In genomic region chr12:111984820-111985219, GRCh38 we compare ENCODE assay signal across 16 cellular contexts.
DNase-seq lines count a peak whose midpoint lies in the region; ATAC-seq and FAIRE-seq lines count a peak whose summit lies in the region.
"Had no signal": no experiment of that assay in that cellular context is flagged by ENCODE, and none has a peak within 500 bp of the region (broad histone marks: within the 10 kb centered on the region; RNA-seq: fewer than 3 reads in every experiment).

No MANE protein-coding gene starts in this region.

- FAIRE-seq in TTC549 (lab: Jason Lieb, UNC) (peak; percentile 3), islet of Langerhans (lab: Jason Lieb, UNC) (peak; percentile 69)
- FAIRE-seq: GM12891, H1 had no signal

- in situ Hi-C loops in KBM-7 (cut with MboI; ENCODE audit: low pct_unique_long_range_greater_than_20kb, low sequenced_read_pairs): no loop called here

- ATAC-seq in stimulated activated naive CD8-positive, alpha-beta T cell treated with anti-CD3 and anti-CD28 coated beads, Interleukin-15, amount 100 ng/mL, for 72 hours: no peak
- ATAC-seq in stimulated activated naive CD8-positive, alpha-beta T cell treated with anti-CD3 and anti-CD28 coated beads, Interleukin-15, Interleukin-2, amounts not matched to agents 100 U/mL and 50 U/mL, for 24 hours: no peak
- ATAC-seq in GM19351 (IDR thresholded peaks at IDR 0.05; ENCODE audit: unreplicated experiment): no peak

- peaks cover 4% of the 10 kb centered on the region for H3K4me1 Mint-ChIP-seq in stimulated activated naive CD8-positive, alpha-beta T cell treated with anti-CD3 and anti-CD28 coated beads, Interleukin-15, amount 100 ng/mL, for 72 hours
- H3K4me1 Mint-ChIP-seq: B cell had no signal

- no peak overlapping the region for H3K4me3 Mint-ChIP-seq in stimulated activated naive CD8-positive, alpha-beta T cell treated with anti-CD3 and anti-CD28 coated beads, Interleukin-15, amount 100 ng/mL, for 72 hours
- H3K4me3 Mint-ChIP-seq: B cell; CD4-positive, alpha-beta T cell had no signal

- H3K27me3 Mint-ChIP-seq in stimulated activated naive CD8-positive, alpha-beta T cell treated with anti-CD3 and anti-CD28 coated beads, Interleukin-15, amount 100 ng/mL, for 72 hours: no peaks in the 10 kb centered on the region
- H3K27me3 Mint-ChIP-seq: CD4-positive, alpha-beta T cell had no signal

- peak overlapping the region; percentile 65 to 67 for H3K27ac Mint-ChIP-seq in stimulated activated naive CD8-positive, alpha-beta T cell treated with anti-CD3 and anti-CD28 coated beads, Interleukin-15, amount 100 ng/mL, for 72 hours
- H3K27ac Mint-ChIP-seq: B cell had no signal

- DNase-seq in stimulated activated naive CD8-positive, alpha-beta T cell treated with anti-CD3 and anti-CD28 coated beads, Interleukin-15, amount 100 ng/mL, for 72 hours: no peak
- no peak for DNase-seq in stimulated activated naive CD8-positive, alpha-beta T cell treated with anti-CD3 and anti-CD28 coated beads, Interleukin-15, Interleukin-2, amounts not matched to agents 100 U/mL and 50 U/mL, for 24 hours
- DNase-seq in activated CD8-positive, alpha-beta memory T cell treated with anti-CD3 and anti-CD28 coated beads, Interleukin-2, amount 50 U/mL, for 48 hours: no peak
- no peak for DNase-seq in KBM-7
- DNase-seq: C1 segment of cervical spinal cord; Calu3; CD4-positive, alpha-beta T cell; DMS79; HCEC 1CT; KG1 had no signal

- H3K9me3 Mint-ChIP-seq in stimulated activated naive CD8-positive, alpha-beta T cell treated with anti-CD3 and anti-CD28 coated beads, Interleukin-15, amount 100 ng/mL, for 72 hours: no peaks in the 10 kb centered on the region
- H3K9me3 Mint-ChIP-seq: CD4-positive, alpha-beta T cell had no signal
